ENCODE assay signal across 12 cellular contexts in genomic region chr3:125231895-125232294, GRCh38. TPM values are rescaled to one million over a fixed set of nuclear protein-coding genes. Genes with fewer than 3 reads are reported as not detected.
DNase-seq lines count a peak whose midpoint lies in the region; TF ChIP-seq lines count a peak whose summit lies in the region.
"Had no signal": no experiment of that assay in that cellular context is flagged by ENCODE, and none has a peak within 500 bp of the region (broad histone marks: within the 10 kb centered on the region; RNA-seq: fewer than 3 reads in every experiment).

No MANE protein-coding gene starts in this region.

- no peaks in the 10 kb centered on the region for H3K9me3 Mint-ChIP-seq in CD14-positive monocyte

- no peak for TF ChIP-seq POLR2A in esophagus squamous epithelium (IDR thresholded peaks at IDR 0.05)

- intact Hi-C loops in esophagus squamous epithelium (cut with DNase I) (no loop called here), dorsolateral prefrontal cortex (cut with DNase I) (no loop called here), CD14-positive monocyte (cut with micrococcal nuclease) (no loop called here)

- no peaks in the 10 kb centered on the region for H3K4me1 Mint-ChIP-seq in CD14-positive monocyte

- WGBS in esophagus squamous epithelium, 2 donors: 60 to 70% methylated on average over 3 of the region's 3 CpGs

- H3K27me3 Mint-ChIP-seq in CD14-positive monocyte (ENCODE audit: low read depth in 3 of 3): no peaks in the 10 kb centered on the region

- peaks cover 48 to 53% of the 10 kb centered on the region in 2 donors for H3K36me3 Mint-ChIP-seq in CD14-positive monocyte

- H3K27me3 ChIP-seq in esophagus squamous epithelium (no peaks in the 10 kb centered on the region), dorsolateral prefrontal cortex (no peaks in the 10 kb centered on the region)
- H3K27me3 ChIP-seq: spleen, stomach had no signal

- peak; percentile 39 for DNase-seq in GM04503 (ENCODE audit: low read depth)
- peak; percentile 74 for DNase-seq in NCI-H82 (lab: John Stamatoyannopoulos, UW)
- peak; percentile 66 for DNase-seq in dermis blood vessel endothelial cell
- DNase-seq in putamen (ENCODE audit: low spot score): peak; percentile 18
- DNase-seq in esophagus squamous epithelium (lab: John Stamatoyannopoulos, UW): no peak
- DNase-seq in dorsolateral prefrontal cortex: no peak
- DNase-seq in NCI-H345 treated with DMSO at 0.1 percent for 48 hours (lab: John Stamatoyannopoulos, UW; ENCODE audit: unreplicated experiment): no peak
- no peak for DNase-seq in CD14-positive monocyte (ENCODE audit: low spot score)
- DNase-seq: activated gamma-delta T cell, spleen, stomach, T-helper 9 cell had no signal

- H3K9me3 ChIP-seq in esophagus squamous epithelium: no peaks in the 10 kb centered on the region
- H3K9me3 ChIP-seq: spleen, stomach had no signal

- TF ChIP-seq CTCF in esophagus squamous epithelium (IDR thresholded peaks at IDR 0.05) (no peak), dorsolateral prefrontal cortex (IDR thresholded peaks at IDR 0.05 in 54 of 56, conservative IDR thresholded peaks at IDR 0.05 in 2 of 56; ENCODE audit: low read depth in 1 of 56, partially characterized antibody in 56 of 56) (no peak), CD14-positive monocyte (IDR thresholded peaks at IDR 0.05) (no peak)

- H3K27ac Mint-ChIP-seq in CD14-positive monocyte: no peak overlapping the region

- H3K27ac ChIP-seq in esophagus squamous epithelium (no peak overlapping the region), dorsolateral prefrontal cortex (no peak overlapping the region)
- H3K27ac ChIP-seq: spleen, stomach had no signal

- H3K4me3 ChIP-seq in esophagus squamous epithelium (no peak overlapping the region), dorsolateral prefrontal cortex (no peak overlapping the region)
- H3K4me3 ChIP-seq: spleen, stomach had no signal

- H3K4me3 Mint-ChIP-seq in CD14-positive monocyte: no peak overlapping the region

- H3K4me1 ChIP-seq in esophagus squamous epithelium: peaks cover 0 to 9% (median 0%) of the 10 kb centered on the region in 3 donors
- H3K4me1 ChIP-seq: spleen had no signal

- peaks cover 2 to 32% (median 8%) of the 10 kb centered on the region in 3 donors for H3K36me3 ChIP-seq in esophagus squamous epithelium

RNA-seq across cellular contexts. Expression of gene SLC12A8, which starts 19.3 kb away (rescaled TPM):
- total RNA-seq in dermis blood vessel endothelial cell: 0.34 and 0.70 TPM in 2 replicates
- total RNA-seq in esophagus squamous epithelium: 10 to 100 TPM in 3 of 4 donors, 1 to 10 TPM in 1; 9.9 to 15.9 (median 13.8) TPM
- 10 to 100 TPM in 105 of 120 experiments, 1 to 10 TPM in 15; 6.0 to 32.3 (median 13.4) TPM for total RNA-seq in dorsolateral prefrontal cortex
- polyA plus RNA-seq in CD14-positive monocyte: under 1 TPM; 0.23 to 0.46 TPM

Comparison
In these comparisons a context has a peak if more than half of its experiments do, and no peak if none do; other contexts are left out.
1. DNase-seq: peak in GM04503 (single experiment), NCI-H82 (single experiment), dermis blood vessel endothelial cell (single experiment) and putamen (single experiment); none in esophagus squamous epithelium (single experiment), dorsolateral prefrontal cortex (0 of 10), NCI-H345 treated with DMSO at 0.1 percent for 48 hours (single experiment) and CD14-positive monocyte (single experiment).